26 cellular contexts compared by ENCODE assay signal in genomic region chr7:28225581-28225980, GRCh38.
"Had no signal": no experiment of that assay in that cellular context is flagged by ENCODE, and none has a peak within 500 bp of the region (broad histone marks: within the 10 kb centered on the region; RNA-seq: fewer than 3 reads in every experiment).

No MANE protein-coding gene starts in this region.

- H3K4me1 ChIP-seq: breast epithelium, SJSA1 had no signal

- H3K36me3 ChIP-seq: breast epithelium, SJSA1 had no signal

- H3K9me3 ChIP-seq: breast epithelium, SJSA1 had no signal

- H3K27me3 ChIP-seq: breast epithelium, SJSA1 had no signal

- ATAC-seq: activated CD8-positive, alpha-beta memory T cell treated with anti-CD3 and anti-CD28 coated beads, Interleukin-2, amount 10 ng/mL, durations not matched to agents 7 days and 5 days; Panc1; T-helper 17 cell had no signal

- H3K4me3 ChIP-seq: breast epithelium, SJSA1 had no signal

- H3K27ac ChIP-seq: breast epithelium, RWPE1, SJSA1 had no signal

- DNase-seq: activated B cell treated with CpG ODN at 0.5 μM for 24 hours; activated CD4-positive, alpha-beta T cell treated with anti-CD3 and anti-CD28 coated beads for 1 hour; activated CD4-positive, alpha-beta T cell treated with anti-CD3 and anti-CD28 coated beads, Interleukin-2, amount 10 ng/mL, durations not matched to agents 24 days and 14 days; activated CD4-positive, alpha-beta T cell treated with anti-CD3 and anti-CD28 coated beads, Interleukin-2, amount 50 U/mL, for 48 hours; activated CD8-positive, alpha-beta memory T cell treated with anti-CD3 and anti-CD28 coated beads, Interleukin-2, amount 10 ng/mL, durations not matched to agents 7 days and 5 days; activated effector memory CD4-positive, alpha-beta T cell treated with Interleukin-2 at 50 U/mL for 16 hours; activated naive CD4-positive, alpha-beta T cell; activated T-cell treated with anti-CD3 and anti-CD28 coated beads, Interleukin-2, amount 50 U/mL, for 24 hours; aorta; caudate nucleus; Kasumi-1; NCI-H1105 treated with DMSO at 0.1 percent for 48 hours; NCI-H1436 treated with DMSO at 0.1 percent for 48 hours; NCI-H187; NCI-H2081; NCI-H510A treated with DMSO at 0.1 percent for 48 hours; NCI-H774; NK-92 treated with Interleukin-12 subunit alpha and Interleukin-12 subunit beta, amount 100 ng/mL, for 24 hours; OCI-M1; Right ventricle myocardium superior; T-helper 17 cell; T-helper 9 cell had no signal
